8 cellular contexts compared by ENCODE assay signal in the genomic region with DNA sequence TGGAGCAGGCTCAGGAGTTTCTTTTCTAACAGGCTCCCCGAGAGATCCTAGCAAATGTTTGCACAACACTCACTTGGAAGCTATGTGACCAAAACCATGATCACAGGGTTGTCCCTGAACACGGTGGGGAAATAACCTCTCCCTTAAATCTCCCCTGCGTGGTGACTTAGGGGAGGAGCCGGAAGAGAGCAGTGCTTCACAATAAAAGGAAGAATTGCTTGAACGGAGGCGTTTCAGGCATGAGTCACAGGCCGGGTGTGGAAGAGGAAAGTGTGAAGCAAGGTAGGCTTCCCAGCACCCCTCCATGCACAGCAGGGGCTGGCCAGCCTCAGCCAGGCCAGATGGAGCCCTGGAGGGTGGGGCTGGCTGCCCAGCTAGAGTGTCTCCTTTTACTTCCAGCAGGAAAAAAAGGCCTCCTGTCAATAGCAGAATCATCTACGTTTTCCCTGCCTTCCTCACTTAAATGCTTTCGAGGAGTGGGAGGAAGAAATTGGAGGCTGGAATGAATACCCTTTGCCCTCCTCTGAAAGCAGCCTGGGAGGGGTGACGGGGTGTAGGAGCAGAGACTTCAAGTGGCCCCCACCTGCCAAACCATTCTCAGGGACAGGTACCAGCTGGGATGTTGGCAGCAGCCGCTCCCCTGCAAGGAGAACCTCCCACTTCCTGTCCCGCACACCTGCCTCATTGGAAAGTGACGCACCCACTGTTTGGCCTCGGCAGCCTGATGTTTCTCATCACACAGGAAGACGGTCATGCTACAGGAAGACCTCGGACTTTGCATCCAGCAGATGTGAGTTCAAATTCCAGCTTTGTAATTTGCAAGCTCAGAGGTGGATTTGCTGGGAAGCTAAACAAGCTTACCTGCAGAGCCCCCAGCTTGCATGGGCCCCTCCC. TPM values are rescaled to one million over a fixed set of nuclear protein-coding genes. Genes with fewer than 3 reads are reported as not detected.
DNase-seq lines count a peak whose midpoint lies in the region; ATAC-seq, FAIRE-seq and TF ChIP-seq lines count a peak whose summit lies in the region.

No MANE protein-coding gene starts in this region.

- ATAC-seq in CD4-positive, alpha-beta T cell (ENCODE audit: poor library complexity), result peak; percentile 90
- peak; percentile 82 for ATAC-seq in GM21381 (IDR thresholded peaks at IDR 0.05; ENCODE audit: unreplicated experiment)

- H3K4me3 ChIP-seq in prostate gland, result no peak overlapping the region

- CTCF ChIA-PET in CD4-positive, alpha-beta T cell (lab: Charles Lee), result interaction anchor here (1.0 to 2.7 kb wide), 5 partner anchors 10 to 90 kb away, joined by 3 to 20 read pairs (median 7); no protein-coding TSS in a partner anchor

- intact Hi-C loops in CD4-positive, alpha-beta T cell (cut with DNase I, micrococcal nuclease), result loop anchor here (1.0 to 2.0 kb wide), 4 partner anchors 9 to 29 kb away; partner anchors contain the start of gene PPP2R5C (in 1 of the 2)
- intact Hi-C loops in prostate gland (cut with DNase I), result no loop called here

- H3K4me3 Mint-ChIP-seq in CD4-positive, alpha-beta T cell, result peak overlapping the region; percentile 73

- no peaks in the 10 kb centered on the region for H3K36me3 ChIP-seq in prostate gland

- H3K27ac ChIP-seq in CD4-positive, alpha-beta T cell (ENCODE audit: low read depth, low read length), result peak overlapping the region; percentile 88
- peak overlapping the region; percentile 26 to 47 for H3K27ac ChIP-seq in prostate gland

- TF ChIP-seq POLR2A in prostate gland (IDR thresholded peaks at IDR 0.05), result no peak

- peaks cover 6% of the 10 kb centered on the region for H3K4me1 ChIP-seq in prostate gland (replicated peaks)

- H3K36me3 Mint-ChIP-seq in CD4-positive, alpha-beta T cell (ENCODE audit: low read depth), result no peaks in the 10 kb centered on the region

- no peaks in the 10 kb centered on the region for H3K27me3 ChIP-seq in CD4-positive, alpha-beta T cell (ENCODE audit: control insufficient read depth, insufficient read depth, low read length)
- H3K27me3 ChIP-seq in prostate gland (replicated peaks; ENCODE audit: insufficient read depth), result no peaks in the 10 kb centered on the region

- no peaks in the 10 kb centered on the region for H3K9me3 Mint-ChIP-seq in CD4-positive, alpha-beta T cell

- 13% methylated on average over 16 of the region's 16 CpGs for WGBS in prostate gland

- peak; percentile 53 to 83 (median 76) for DNase-seq in CD4-positive, alpha-beta T cell
- DNase-seq in HT1080 (ENCODE audit: low read depth) (peak; percentile 94), OCI-M1 (lab: John Stamatoyannopoulos, UW) (peak; percentile 44), activated T-helper 1 cell treated with Interleukin-2 at 50 U/mL for 16 hours (ENCODE audit: low read depth) (peak; percentile 68), fibroblast of the conjunctiva (ENCODE audit: low read depth) (peak; percentile 20), prostate gland (ENCODE audit: low spot score) (peak; percentile 74), urothelium cell line (ENCODE audit: low spot score) (peak; percentile 73)

- no peak for FAIRE-seq in urothelium cell line (lab: Jason Lieb, UNC)

- POLR2A ChIA-PET in CD4-positive, alpha-beta T cell (lab: Charles Lee), result interaction anchor here (0.8 to 4.6 kb wide), 11 partner anchors 9 to 92 kb away, joined by 3 to 68 read pairs (median 5); no protein-coding TSS in a partner anchor

- H3K9me3 ChIP-seq in CD4-positive, alpha-beta T cell (ENCODE audit: control insufficient read depth, low read length), result no peaks in the 10 kb centered on the region
- no peaks in the 10 kb centered on the region for H3K9me3 ChIP-seq in prostate gland

- peaks cover 47% of the 10 kb centered on the region for H3K4me1 Mint-ChIP-seq in CD4-positive, alpha-beta T cell (ENCODE audit: low read depth)

- no peaks in the 10 kb centered on the region for H3K27me3 Mint-ChIP-seq in CD4-positive, alpha-beta T cell

- H3K27ac Mint-ChIP-seq in CD4-positive, alpha-beta T cell, result peak overlapping the region; percentile 100

- no peak for TF ChIP-seq CTCF in CD4-positive, alpha-beta T cell (IDR thresholded peaks at IDR 0.05)
- no peak for TF ChIP-seq CTCF in prostate gland (IDR thresholded peaks at IDR 0.05)

RNA-seq across cellular contexts. Expression of gene PPP2R5C, which starts 30.1 kb away (rescaled TPM):
- 100 to 1,000 TPM; 463 to 487 TPM for total RNA-seq in CD4-positive, alpha-beta T cell
- total RNA-seq in HT1080 (2014; rRNA removed; shearing (Covaris generic)), result 89.3 and 93.2 TPM in 2 replicates
- 109 and 133 TPM in 2 replicates for polyA plus RNA-seq in HT1080 (2015; cell fraction: cytosol; rRNA removed)
- 81.7 and 92.3 TPM in 2 replicates for polyA plus RNA-seq in HT1080 (2015; cell fraction: nucleus; rRNA removed)
- 10 to 100 TPM; 67.8 to 96.2 TPM for total RNA-seq in prostate gland

Comparison
In these comparisons a context has a peak if more than half of its experiments do, and no peak if none do; other contexts are left out.
1. DNase-seq: peak in every context shown above with its lines; median percentile 94 in HT1080; 76 in CD4-positive, alpha-beta T cell; 74 in prostate gland; 73 in urothelium cell line; 68 in activated T-helper 1 cell treated with Interleukin-2 at 50 U/mL for 16 hours; 44 in OCI-M1; 20 in fibroblast of the conjunctiva.